ENCODE assay signal across 12 cellular contexts in genomic region chr16:10618710-10619209, GRCh38. TPM values are rescaled to one million over a fixed set of nuclear protein-coding genes. Genes with fewer than 3 reads are reported as not detected.
DNase-seq lines count a peak whose midpoint lies in the region; ATAC-seq and TF ChIP-seq lines count a peak whose summit lies in the region.
"Had no signal": no experiment of that assay in that cellular context is flagged by ENCODE, and none has a peak within 500 bp of the region (broad histone marks: within the 10 kb centered on the region; RNA-seq: fewer than 3 reads in every experiment).

No MANE protein-coding gene starts in this region.

- dilution Hi-C loops in mammary epithelial cell (cut with HindIII; ENCODE audit: low sequenced_read_pairs) = no loop called here

- peak overlapping the region; percentile 68 for H3K4me3 Mint-ChIP-seq in Calu3 (ENCODE audit: low read depth, unreplicated experiment)
- no peak overlapping the region for H3K4me3 Mint-ChIP-seq in HFFc6

- H3K4me1 ChIP-seq in mammary epithelial cell (ENCODE audit: insufficient read depth, low read length) = peaks cover 42% of the 10 kb centered on the region
- peaks cover 21 to 33% of the 10 kb centered on the region in 2 experiments for H3K4me1 ChIP-seq in trophoblast cell (ENCODE audit: control insufficient read depth in 1 of 2, insufficient read depth in 2 of 2, low read length in 2 of 2)

- no peaks in the 10 kb centered on the region for H3K9me3 Mint-ChIP-seq in Calu3 (ENCODE audit: low read depth, unreplicated experiment)
- no peaks in the 10 kb centered on the region for H3K9me3 Mint-ChIP-seq in HFFc6

- no peaks in the 10 kb centered on the region for H4K20me1 ChIP-seq in mammary epithelial cell (ENCODE audit: insufficient read depth, low read length)

- no peak overlapping the region for H3K27ac Mint-ChIP-seq in Calu3 (ENCODE audit: unreplicated experiment)
- H3K27ac Mint-ChIP-seq in HFFc6 = no peak overlapping the region

- no peaks in the 10 kb centered on the region for H3K27me3 ChIP-seq in mammary epithelial cell (ENCODE audit: insufficient read depth, low read length)
- H3K27me3 ChIP-seq in trophoblast cell (ENCODE audit: insufficient read depth, low read length) = no peaks in the 10 kb centered on the region
- H3K27me3 ChIP-seq: thyroid gland had no signal

- H3K27me3 Mint-ChIP-seq in Calu3 (ENCODE audit: unreplicated experiment) (no peaks in the 10 kb centered on the region), HFFc6 (ENCODE audit: insufficient read depth) (peaks cover 19% of the 10 kb centered on the region)

- no peaks in the 10 kb centered on the region for H3K79me2 ChIP-seq in mammary epithelial cell (ENCODE audit: insufficient read depth, low read length)
- no peaks in the 10 kb centered on the region for H3K79me2 ChIP-seq in trophoblast cell (ENCODE audit: control insufficient read depth, insufficient read depth, low read length, poor library complexity)

- H3K4me1 Mint-ChIP-seq in Calu3 (ENCODE audit: low read depth, unreplicated experiment) (peaks cover 30% of the 10 kb centered on the region), HFFc6 (ENCODE audit: low read depth) (peaks cover 6% of the 10 kb centered on the region)

- intact Hi-C loops in Calu3 (cut with micrococcal nuclease; ENCODE audit: unreplicated experiment) (no loop called here), mammary epithelial cell (cut with micrococcal nuclease) (no loop called here), left cardiac atrium (cut with DNase I) (loop anchor here in 1 of 2 donors (5.0 kb wide), 1 partner anchor 36 kb away; the partner anchor contains the start of gene EMP2)

- no peak overlapping the region for H4K8ac ChIP-seq in trophoblast cell (ENCODE audit: low read depth, low read length)

- peaks cover 9% of the 10 kb centered on the region for H3K79me1 ChIP-seq in trophoblast cell (ENCODE audit: low read length)

- no peak overlapping the region for H4K12ac ChIP-seq in trophoblast cell (ENCODE audit: low read depth, low read length)

- H3K4me3 ChIP-seq in mammary epithelial cell (replicated peaks in 1 of 3; ENCODE audit: insufficient read depth in 1 of 3, low read depth in 2 of 3, low read length in 3 of 3) = peak overlapping the region in 1 of 3 experiments; percentile 33
- H3K4me3 ChIP-seq in trophoblast cell (ENCODE audit: low read depth, low read length) = no peak overlapping the region
- H3K4me3 ChIP-seq: thyroid gland had no signal

- H2BK12ac ChIP-seq in trophoblast cell (ENCODE audit: low read length) = no peak overlapping the region

- H3K18ac ChIP-seq in trophoblast cell (ENCODE audit: low read length) = no peak overlapping the region

- BruUV-seq in Calu3 (replicated peaks; lab: Mats Ljungman, UMichigan) (no TSS peak), mammary epithelial cell (replicated peaks; lab: Mats Ljungman, UMichigan) (no TSS peak)

- H2AK5ac ChIP-seq in trophoblast cell (ENCODE audit: low read length) = no peak overlapping the region

- H3K9me3 ChIP-seq in mammary epithelial cell (replicated peaks; ENCODE audit: insufficient read depth, low read length) (no peaks in the 10 kb centered on the region), trophoblast cell (ENCODE audit: insufficient read depth, low read depth, low read length) (no peaks in the 10 kb centered on the region)
- H3K9me3 ChIP-seq: SK-N-SH, thyroid gland had no signal

- H3K4ac ChIP-seq in trophoblast cell (ENCODE audit: low read depth, low read length) = no peak overlapping the region

- H3K9ac ChIP-seq in mammary epithelial cell (ENCODE audit: insufficient read depth, low read length) (peak overlapping the region; percentile 15), trophoblast cell (ENCODE audit: low read length) (no peak overlapping the region)
- H3K9ac ChIP-seq: SK-N-SH had no signal

- H3K14ac ChIP-seq in trophoblast cell (ENCODE audit: low read length) = no peak overlapping the region

- no peaks in the 10 kb centered on the region for H3K36me3 ChIP-seq in mammary epithelial cell (ENCODE audit: insufficient read depth, low read length)
- H3K36me3 ChIP-seq in trophoblast cell (ENCODE audit: control insufficient read depth in 1 of 2, insufficient read depth in 2 of 2, low read length in 2 of 2) = no peaks in the 10 kb centered on the region
- H3K36me3 ChIP-seq: thyroid gland had no signal

- peak; percentile 23 to 64 for ATAC-seq in left cardiac atrium
- ATAC-seq in GM19395 (IDR thresholded peaks at IDR 0.05; ENCODE audit: unreplicated experiment) = no peak

- no peak overlapping the region for H2BK120ac ChIP-seq in trophoblast cell (ENCODE audit: insufficient read depth, low read length, poor library complexity)

- H2BK5ac ChIP-seq in trophoblast cell (ENCODE audit: low read depth, low read length, poor library complexity) = no peak overlapping the region

- CTCF ChIA-PET in Calu3 (lab: Charles Lee) (no interaction called here), mammary epithelial cell (lab: Charles Lee; ENCODE audit: low non-redundant PET) (no interaction called here)

- DNase-seq in Calu3 = no peak
- peak; percentile 42 for DNase-seq in mammary epithelial cell
- DNase-seq in left cardiac atrium = no peak
- no peak for DNase-seq in trophoblast cell
- DNase-seq in DMS153 treated with DMSO at 0.1 percent for 48 hours (lab: John Stamatoyannopoulos, UW; ENCODE audit: unreplicated experiment) = no peak
- no peak for DNase-seq in HFFc6
- no peak for DNase-seq in DMS153 (lab: John Stamatoyannopoulos, UW)
- DNase-seq: activated effector memory CD4-positive, alpha-beta T cell treated with Interleukin-2 at 50 U/mL for 16 hours; NK-92 treated with Interleukin-12 subunit alpha and Interleukin-12 subunit beta, amount 100 ng/mL, for 24 hours had no signal

- in situ Hi-C loops in mammary epithelial cell (cut with MboI; ENCODE audit: low sequenced_read_pairs in 2 of 2) = no loop called here

- H4K91ac ChIP-seq in trophoblast cell (ENCODE audit: low read depth, low read length) = peak overlapping the region; percentile 50

- H3K4me2 ChIP-seq in mammary epithelial cell (ENCODE audit: insufficient read depth, low read depth, low read length) (peak overlapping the region; percentile 77), trophoblast cell (ENCODE audit: low read length) (no peak overlapping the region)
- H3K4me2 ChIP-seq: SK-N-SH had no signal

- 35% methylated on average over 9 of the region's 13 CpGs for WGBS in mammary epithelial cell (ENCODE audit: low coverage, missing lambda C conversion rate)
- no CpG with 5 or more reads among the region's 13 CpGs for WGBS in trophoblast cell (ENCODE audit: extremely low coverage, insufficient coverage, insufficient read length)

- peak overlapping the region; percentile 87 for H2AFZ ChIP-seq in mammary epithelial cell (ENCODE audit: low read depth, low read length)
- H2AFZ ChIP-seq in trophoblast cell (ENCODE audit: insufficient read depth, low read length, poor library complexity) = no peak overlapping the region

- H3K23ac ChIP-seq in trophoblast cell (ENCODE audit: low read length) = no peak overlapping the region

- TF ChIP-seq CTCF in Calu3 (IDR thresholded peaks at IDR 0.05; ENCODE audit: unreplicated experiment) = no peak
- TF ChIP-seq CTCF in mammary epithelial cell (conservative IDR thresholded peaks at IDR 0.05 in 1 of 2, IDR thresholded peaks at IDR 0.05 in 1 of 2; ENCODE audit: extremely low read depth in 1 of 2, insufficient read depth in 1 of 2, low read depth in 1 of 2, low read length in 2 of 2) = no peak
- TF ChIP-seq CTCF in HFFc6 (IDR thresholded peaks at IDR 0.05) = no peak

- H3K27ac ChIP-seq in mammary epithelial cell (ENCODE audit: insufficient read depth, low read depth, low read length) = peak overlapping the region; percentile 79
- H3K27ac ChIP-seq in trophoblast cell (ENCODE audit: low read depth, low read length) = no peak overlapping the region
- H3K27ac ChIP-seq: thyroid gland had no signal

- H3K36me3 Mint-ChIP-seq in Calu3 (ENCODE audit: insufficient read depth, unreplicated experiment) (no peaks in the 10 kb centered on the region), HFFc6 (ENCODE audit: low read depth) (no peaks in the 10 kb centered on the region)

RNA-seq across cellular contexts. Expression of gene EMP2, which starts 38.4 kb away (rescaled TPM):
- total RNA-seq in Calu3 (2022) (65.9 and 73.9 TPM in 2 replicates), mammary epithelial cell (10 to 100 TPM; 18.8 to 33.3 TPM), left cardiac atrium (10 to 100 TPM; 63.4 to 65.2 TPM)
- 66.0 TPM for polyA plus RNA-seq in mammary epithelial cell
- 42.4 TPM for polyA minus RNA-seq in mammary epithelial cell
- polyA plus RNA-seq in trophoblast cell (2013) = 34.8 and 40.1 TPM in 2 replicates
- total RNA-seq in HFFc6 (2021; fragmentation: NEBNext Ultra II Directional; extraction: Animal tissue kit (Norgen Biotek cat#: 25700)) = 10 to 100 TPM; 14.3 to 35.7 (median 29.7) TPM
